1 cellular context compared by ENCODE assay signal in genomic region chr20:38252292-38253288, GRCh38.
TF ChIP-seq lines count a peak whose summit lies in the region.

No MANE protein-coding gene starts in this region.

TF ChIP-seq in WTC11, 78 proteins besides CTCF, POLR2A, EP300 and RAD21 (continued from another document):
- TF ChIP-seq MAX (CRISPR knock-in tag; IDR thresholded peaks at IDR 0.05) (no peak), FOXP4 (CRISPR knock-in tag; IDR thresholded peaks at IDR 0.05) (no peak), TP53 (CRISPR knock-in tag; IDR thresholded peaks at IDR 0.05) (no peak), AR (CRISPR knock-in tag; IDR thresholded peaks at IDR 0.05) (no peak), ZNF425 (CRISPR knock-in tag; conservative IDR thresholded peaks at IDR 0.05) (no peak)
